ENCODE assay signal across 18 cellular contexts in genomic region chr21:43954896-43955295, GRCh38. TPM values are rescaled to one million over a fixed set of nuclear protein-coding genes. Genes with fewer than 3 reads are reported as not detected.
DNase-seq lines count a peak whose midpoint lies in the region; ATAC-seq and TF ChIP-seq lines count a peak whose summit lies in the region.
"Had no signal": no experiment of that assay in that cellular context is flagged by ENCODE, and none has a peak within 500 bp of the region (broad histone marks: within the 10 kb centered on the region; RNA-seq: fewer than 3 reads in every experiment).

No MANE protein-coding gene starts in this region.

- no peak overlapping the region for H3K4me2 ChIP-seq in GM23248 (ENCODE audit: unreplicated experiment)
- H3K4me2 ChIP-seq: A549 had no signal

- H3K9me3 ChIP-seq in heart right ventricle (peaks cover 0 to under 1% (median 0%) of the 10 kb centered on the region in 11 donors), right cardiac atrium (ENCODE audit: control insufficient read depth, low read length) (no peaks in the 10 kb centered on the region), GM23248 (ENCODE audit: low read depth) (no peaks in the 10 kb centered on the region)
- H3K9me3 ChIP-seq: A549; BLaER1 treated with 17β-estradiol and CSF1 and Interleukin-3, amounts not matched to agents 10 nM and 100 nM; Caco-2 had no signal

- H3K9me2 ChIP-seq in GM23248 (ENCODE audit: insufficient read depth): no peaks in the 10 kb centered on the region

- intact Hi-C loops in Right ventricle myocardium superior (cut with DNase I) (loop anchor here (5.0 kb wide), 1 partner anchor 128 kb away; no protein-coding TSS in a partner anchor), Right ventricle myocardium inferior (cut with DNase I) (no loop called here), left ventricle myocardium superior (cut with micrococcal nuclease) (no loop called here), heart right ventricle (cut with DNase I) (loop anchor here in 1 of 10 donors (5.0 kb wide), 1 partner anchor 148 kb away; no protein-coding TSS in a partner anchor), right cardiac atrium (cut with DNase I) (no loop called here), cardiac septum (cut with DNase I) (no loop called here)

- WGBS in heart right ventricle, 2 donors: 84 to 86% methylated on average over 19 of the region's 19 CpGs
- 76% methylated on average over 19 of the region's 19 CpGs for WGBS in right cardiac atrium
- 92 to 96% methylated on average over 15 to 19 of the region's 19 CpGs for WGBS in GM23248 (ENCODE audit: low coverage in 1 of 2, low lambda C conversion rate in 2 of 2, missing lambda C conversion rate in 2 of 2), 2 experiments

- H3K27ac ChIP-seq in heart right ventricle (no peak overlapping the region), right cardiac atrium (ENCODE audit: low read length) (no peak overlapping the region), GM23248 (no peak overlapping the region)
- H3K27ac ChIP-seq: 22Rv1; A549; BLaER1 treated with 17β-estradiol and CSF1 and Interleukin-3, amounts not matched to agents 10 nM and 100 nM; C4-2B had no signal

- peak; percentile 40 for DNase-seq in Right ventricle myocardium superior
- no peak for DNase-seq in Right ventricle myocardium inferior (ENCODE audit: missing footprints)
- peak; percentile 29 for DNase-seq in left ventricle myocardium superior
- no peak for DNase-seq in heart right ventricle
- DNase-seq in right cardiac atrium: peak in 2 of 3 donors; percentile 44 to 51
- no peak for DNase-seq in cardiac septum (ENCODE audit: low spot score)
- DNase-seq in GM23248: no peak
- DNase-seq: AML-193; Caco-2; Calu3; CD4-positive, alpha-beta T cell; CD8-positive, alpha-beta T cell; DMS79 treated with DMSO at 0.1 percent for 48 hours; GF-D8 had no signal

- H4K20me1 ChIP-seq in GM23248 (ENCODE audit: insufficient read depth): no peaks in the 10 kb centered on the region

- no peaks in the 10 kb centered on the region for H3F3A ChIP-seq in GM23248 (ENCODE audit: insufficient read depth)

- H2AFZ ChIP-seq in GM23248: no peak overlapping the region

- in situ Hi-C loops in GM23248 (cut with MboI): no loop called here

- ATAC-seq in Right ventricle myocardium superior (ENCODE audit: poor library complexity) (no peak), Right ventricle myocardium inferior (no peak), left ventricle myocardium superior (no peak), heart right ventricle (no peak), right cardiac atrium (no peak)
- ATAC-seq: A549; CD8-positive, alpha-beta T cell had no signal

- H3K9ac ChIP-seq in GM23248: no peak overlapping the region
- H3K9ac ChIP-seq: BLaER1 treated with 17β-estradiol and CSF1 and Interleukin-3, amounts not matched to agents 10 nM and 100 nM had no signal

- H3K36me3 ChIP-seq in heart right ventricle (peaks cover 0 to 22% (median 4%) of the 10 kb centered on the region in 9 donors), GM23248 (ENCODE audit: low read depth) (no peaks in the 10 kb centered on the region)

- H3K27me3 ChIP-seq in heart right ventricle: no peaks in the 10 kb centered on the region
- H3K27me3 ChIP-seq in right cardiac atrium (ENCODE audit: control insufficient read depth, insufficient read depth): no peaks in the 10 kb centered on the region
- no peaks in the 10 kb centered on the region for H3K27me3 ChIP-seq in GM23248 (replicated peaks; ENCODE audit: insufficient read depth)

- no peak overlapping the region for H3K4me3 ChIP-seq in heart right ventricle
- H3K4me3 ChIP-seq in right cardiac atrium (ENCODE audit: low read length): no peak overlapping the region
- H3K4me3 ChIP-seq in GM23248: no peak overlapping the region
- H3K4me3 ChIP-seq: A549; BLaER1 treated with 17β-estradiol and CSF1 and Interleukin-3, amounts not matched to agents 10 nM and 100 nM had no signal

- H3K4me1 ChIP-seq in heart right ventricle (peaks cover 0 to 40% (median 26%) of the 10 kb centered on the region in 9 donors), right cardiac atrium (ENCODE audit: control insufficient read depth, insufficient read depth, low read length) (peaks cover 9% of the 10 kb centered on the region), GM23248 (ENCODE audit: insufficient read depth) (no peaks in the 10 kb centered on the region)

- no peaks in the 10 kb centered on the region for H3K79me2 ChIP-seq in GM23248 (ENCODE audit: insufficient read depth)

- TF ChIP-seq CTCF in heart right ventricle (IDR thresholded peaks at IDR 0.05): no peak

RNA-seq across cellular contexts. Expression of gene TRAPPC10, which starts 57.2 kb away (rescaled TPM):
- 20.3 TPM for total RNA-seq in Right ventricle myocardium superior
- total RNA-seq in Right ventricle myocardium inferior: 20.3 TPM
- 17.5 TPM for total RNA-seq in left ventricle myocardium superior
- total RNA-seq in heart right ventricle: 10 to 100 TPM; 18.7 to 26.2 (median 20.3) TPM
- 1 to 10 TPM; 4.7 to 6.0 TPM for polyA plus RNA-seq in heart right ventricle
- 10 to 100 TPM; 18.0 to 23.3 (median 19.1) TPM for total RNA-seq in right cardiac atrium
- polyA plus RNA-seq in right cardiac atrium: 7.6 TPM
- 22.2 TPM for total RNA-seq in cardiac septum
- 21.0 and 23.1 TPM in 2 replicates for total RNA-seq in GM23248 (2014; rRNA removed; shearing (Covaris generic))
- 9.9 and 10.3 TPM in 2 replicates for polyA plus RNA-seq in GM23248 (2016; fragmentation: Nextera tagmentation; extraction: Ambion mirVana)

Comparison
In these comparisons a context has a peak if more than half of its experiments do, and no peak if none do; other contexts are left out.
1. DNase-seq: peak in Right ventricle myocardium superior (single experiment), left ventricle myocardium superior (single experiment) and right cardiac atrium (2 of 3); none in Right ventricle myocardium inferior (single experiment), heart right ventricle (0 of 2), cardiac septum (single experiment) and GM23248 (single experiment).